In genomic region chr4:41709844-41710481, GRCh38 we compare ENCODE assay signal across 9 cellular contexts. TPM values are rescaled to one million over a fixed set of nuclear protein-coding genes. Genes with fewer than 3 reads are reported as not detected.
DNase-seq lines count a peak whose midpoint lies in the region; ATAC-seq, FAIRE-seq and TF ChIP-seq lines count a peak whose summit lies in the region.
"Had no signal": no experiment of that assay in that cellular context is flagged by ENCODE, and none has a peak within 500 bp of the region (broad histone marks: within the 10 kb centered on the region; RNA-seq: fewer than 3 reads in every experiment).

No MANE protein-coding gene starts in this region.

- 40% methylated on average over 5 of the region's 5 CpGs for WGBS in GM12878 (ENCODE audit: insufficient coverage, insufficient replicate concordance, low lambda C conversion rate, missing lambda C conversion rate)

- H3K9me3 ChIP-seq in GM12878 (replicated peaks; ENCODE audit: control insufficient read depth, insufficient read depth, low read length), result no peaks in the 10 kb centered on the region
- H3K9me3 ChIP-seq: ovary had no signal

- CTCF ChIA-PET in GM12878 (lab: Yijun Ruan, JAX), result no interaction called here

- peak; percentile 87 for DNase-seq in ELR (ENCODE audit: low read depth)
- DNase-seq in NCI-H2107 treated with DMSO at 0.1 percent for 48 hours (lab: John Stamatoyannopoulos, UW; ENCODE audit: unreplicated experiment), result peak; percentile 30
- DNase-seq in GM12878 (ENCODE audit: low read depth, low spot score), result no peak
- DNase-seq in retinal pigment epithelial cell (ENCODE audit: low read depth), result peak; percentile 35
- DNase-seq in activated CD4-positive, alpha-beta T cell treated with anti-CD3 and anti-CD28 coated beads for 4 hours, result no peak
- DNase-seq in NCI-H2029 treated with DMSO at 0.1 percent for 48 hours (lab: John Stamatoyannopoulos, UW), result no peak
- DNase-seq in NCI-H524 treated with DMSO at 0.1 percent for 48 hours (lab: John Stamatoyannopoulos, UW), result no peak
- DNase-seq: ovary had no signal

- no peak for TF ChIP-seq RAD21 in GM12878 (IDR thresholded peaks at IDR 0.05; ENCODE audit: insufficient read depth, low read depth, low read length)

- H2AFZ ChIP-seq in GM12878 (ENCODE audit: control insufficient read depth, low read depth, low read length), result no peak overlapping the region

- H3K4me3 ChIP-seq in GM12878, result no peak overlapping the region
- H3K4me3 ChIP-seq in retinal pigment epithelial cell (ENCODE audit: low read length), result no peak overlapping the region
- H3K4me3 ChIP-seq: ovary had no signal

- intact Hi-C loops in GM12878 (cut with micrococcal nuclease; ENCODE audit: unreplicated experiment), result no loop called here

- no peak for TF ChIP-seq EP300 in GM12878 (IDR thresholded peaks at IDR 0.05; ENCODE audit: borderline replicate concordance in 1 of 2, control insufficient read depth in 1 of 2, low read depth in 2 of 2, low read length in 2 of 2)

- no peaks in the 10 kb centered on the region for H3K27me3 ChIP-seq in GM12878 (replicated peaks in 1 of 2; ENCODE audit: control insufficient read depth in 2 of 2, insufficient read depth in 2 of 2, low read length in 1 of 2)
- H3K27me3 ChIP-seq: ovary had no signal

- no peak overlapping the region for H3K9ac ChIP-seq in GM12878 (ENCODE audit: control insufficient read depth, insufficient read depth, low read length)

- no peaks in the 10 kb centered on the region for H3K4me1 ChIP-seq in GM12878 (ENCODE audit: control insufficient read depth, insufficient read depth, low read length)

- peak; percentile 62 for ATAC-seq in GM12878

- H3K79me2 ChIP-seq in GM12878 (ENCODE audit: control insufficient read depth, insufficient read depth, low read length), result no peaks in the 10 kb centered on the region

- in situ Hi-C loops in GM12878 (cut with MboI), result no loop called here

- H3K4me2 ChIP-seq in GM12878 (ENCODE audit: control insufficient read depth, insufficient read depth), result no peak overlapping the region

- no peak overlapping the region for H3K27ac ChIP-seq in GM12878 (ENCODE audit: control insufficient read depth, insufficient read depth)
- H3K27ac ChIP-seq: ovary had no signal

- no TSS peak for BruUV-seq in GM12878 (replicated peaks; lab: Mats Ljungman, UMichigan)

- TF ChIP-seq CTCF in GM12878 (IDR thresholded peaks at IDR 0.05 in 2 of 3, conservative IDR thresholded peaks at IDR 0.05 in 1 of 3; ENCODE audit: control insufficient read depth in 2 of 3, extremely low read depth in 1 of 3, insufficient read depth in 1 of 3, low read depth in 3 of 3, low read length in 3 of 3) (no peak), retinal pigment epithelial cell (conservative IDR thresholded peaks at IDR 0.05; ENCODE audit: low read depth, low read length) (no peak)

- TF ChIP-seq POLR2A in GM12878 (IDR thresholded peaks at IDR 0.05; ENCODE audit: low read depth, low read length), result no peak

- H4K20me1 ChIP-seq in GM12878 (ENCODE audit: control insufficient read depth, insufficient read depth), result no peaks in the 10 kb centered on the region

- RAD21 ChIA-PET in GM12878 (lab: Charles Lee; ENCODE audit: unreplicated experiment), result no interaction called here

- POLR2A ChIA-PET in GM12878 (lab: Charles Lee), result no interaction called here

- no peak for FAIRE-seq in GM12878 (lab: Jason Lieb, UNC)
- FAIRE-seq: islet of Langerhans had no signal

- SMC1A ChIA-PET in GM12878 (lab: Charles Lee; ENCODE audit: uncharacterized antibody, unreplicated experiment), result no interaction called here

- H3K36me3 ChIP-seq in GM12878 (ENCODE audit: control insufficient read depth in 2 of 2, insufficient read depth in 2 of 2, low read length in 1 of 2), result no peaks in the 10 kb centered on the region
- H3K36me3 ChIP-seq: ovary had no signal

TF ChIP-seq in GM12878, 131 proteins besides CTCF, POLR2A, EP300 and RAD21:
- no peak for TF ChIP-seq CBFB (IDR thresholded peaks at IDR 0.05; ENCODE audit: low read depth)
- TF ChIP-seq USF2 (IDR thresholded peaks at IDR 0.05; ENCODE audit: borderline replicate concordance, low read depth, low read length), result no peak
- TF ChIP-seq SUZ12 (IDR thresholded peaks at IDR 0.05; ENCODE audit: unreplicated experiment), result no peak
- no peak for TF ChIP-seq HDAC2 (IDR thresholded peaks at IDR 0.05)

RNA-seq across cellular contexts. Expression of gene PHOX2B, which starts 38.6 kb away (rescaled TPM):
- not detected in 2 replicates for total RNA-seq in GM12878 (2013; cell fraction: nucleolus; rRNA removed)
- total RNA-seq in GM12878 (2014; rRNA removed), result not detected in 2 replicates
- not detected in 2 replicates for total RNA-seq in GM12878 (2014; rRNA removed; fragmentation: Illumina TruSeq; extraction: Trizol)
- total RNA-seq in GM12878 (2021), result not detected in 2 replicates
- polyA plus RNA-seq in GM12878 (2011; ENCODE audit: low read depth), result not detected
- polyA plus RNA-seq in GM12878 (2011; rRNA removed), result not detected in 2 replicates
- not detected in 2 replicates for polyA plus RNA-seq in GM12878 (2011; cell fraction: cytosol; rRNA removed)
- polyA plus RNA-seq in GM12878 (2011; cell fraction: nucleus; rRNA removed), result not detected in 2 replicates
- polyA plus RNA-seq in GM12878 (2012), result not detected in 2 replicates
- polyA plus RNA-seq in GM12878 (2014; fragmentation: Illumina TruSeq; extraction: Trizol), result not detected in 2 replicates
- polyA plus RNA-seq in GM12878 (2014; fragmentation: Nextera tagmentation; extraction: Ambion mirVana), result not detected
- not detected in 2 replicates for polyA plus RNA-seq in GM12878 (2014; rRNA removed)
- not detected for polyA plus RNA-seq in GM12878 (2016; fragmentation: Nextera tagmentation; extraction: Ambion mirVana)
- polyA minus RNA-seq in GM12878 (2011; rRNA and poly(A)+ RNA removed), result not detected in 2 replicates
- polyA minus RNA-seq in GM12878 (2011; cell fraction: cytosol; rRNA and poly(A)+ RNA removed), result not detected in 2 replicates
- not detected in 2 replicates for polyA minus RNA-seq in GM12878 (2011; cell fraction: nucleus; rRNA and poly(A)+ RNA removed)
- total RNA-seq: ovary had no signal
- polyA plus RNA-seq: ovary had no signal

Comparison
In these comparisons a context has a peak if more than half of its experiments do, and no peak if none do; other contexts are left out.
1. DNase-seq: peak in ELR (single experiment), NCI-H2107 treated with DMSO at 0.1 percent for 48 hours (single experiment) and retinal pigment epithelial cell (single experiment); none in GM12878 (single experiment), activated CD4-positive, alpha-beta T cell treated with anti-CD3 and anti-CD28 coated beads for 4 hours (0 of 2), NCI-H2029 treated with DMSO at 0.1 percent for 48 hours (single experiment) and NCI-H524 treated with DMSO at 0.1 percent for 48 hours (single experiment).